In the genomic region with DNA sequence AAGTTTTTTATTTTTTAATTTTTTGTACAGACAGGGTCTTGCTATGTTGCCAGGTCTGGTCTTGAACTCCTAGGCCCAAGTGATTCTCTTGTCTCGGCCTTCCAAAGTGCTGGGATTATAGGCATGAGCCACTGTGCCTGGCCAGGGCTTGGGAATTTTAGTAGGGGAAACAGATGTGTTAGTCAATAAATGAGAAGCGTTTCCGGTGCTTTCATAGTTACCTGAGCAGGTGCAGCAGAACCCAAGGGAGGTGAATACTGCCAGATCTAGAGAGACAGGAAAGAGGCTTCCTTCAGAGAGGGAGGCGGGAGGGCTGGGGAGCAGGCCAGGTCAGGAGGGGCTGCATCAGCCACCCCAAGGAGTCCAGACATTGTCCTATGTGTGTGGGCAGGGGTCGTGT, we compare ENCODE assay signal across 1 cellular context.
TF ChIP-seq lines count a peak whose summit lies in the region.

No MANE protein-coding gene starts in this region.

TF ChIP-seq in K562, 482 proteins besides CTCF, POLR2A, EP300 and RAD21 (continued from another document):
- TF ChIP-seq, protein P1, sequence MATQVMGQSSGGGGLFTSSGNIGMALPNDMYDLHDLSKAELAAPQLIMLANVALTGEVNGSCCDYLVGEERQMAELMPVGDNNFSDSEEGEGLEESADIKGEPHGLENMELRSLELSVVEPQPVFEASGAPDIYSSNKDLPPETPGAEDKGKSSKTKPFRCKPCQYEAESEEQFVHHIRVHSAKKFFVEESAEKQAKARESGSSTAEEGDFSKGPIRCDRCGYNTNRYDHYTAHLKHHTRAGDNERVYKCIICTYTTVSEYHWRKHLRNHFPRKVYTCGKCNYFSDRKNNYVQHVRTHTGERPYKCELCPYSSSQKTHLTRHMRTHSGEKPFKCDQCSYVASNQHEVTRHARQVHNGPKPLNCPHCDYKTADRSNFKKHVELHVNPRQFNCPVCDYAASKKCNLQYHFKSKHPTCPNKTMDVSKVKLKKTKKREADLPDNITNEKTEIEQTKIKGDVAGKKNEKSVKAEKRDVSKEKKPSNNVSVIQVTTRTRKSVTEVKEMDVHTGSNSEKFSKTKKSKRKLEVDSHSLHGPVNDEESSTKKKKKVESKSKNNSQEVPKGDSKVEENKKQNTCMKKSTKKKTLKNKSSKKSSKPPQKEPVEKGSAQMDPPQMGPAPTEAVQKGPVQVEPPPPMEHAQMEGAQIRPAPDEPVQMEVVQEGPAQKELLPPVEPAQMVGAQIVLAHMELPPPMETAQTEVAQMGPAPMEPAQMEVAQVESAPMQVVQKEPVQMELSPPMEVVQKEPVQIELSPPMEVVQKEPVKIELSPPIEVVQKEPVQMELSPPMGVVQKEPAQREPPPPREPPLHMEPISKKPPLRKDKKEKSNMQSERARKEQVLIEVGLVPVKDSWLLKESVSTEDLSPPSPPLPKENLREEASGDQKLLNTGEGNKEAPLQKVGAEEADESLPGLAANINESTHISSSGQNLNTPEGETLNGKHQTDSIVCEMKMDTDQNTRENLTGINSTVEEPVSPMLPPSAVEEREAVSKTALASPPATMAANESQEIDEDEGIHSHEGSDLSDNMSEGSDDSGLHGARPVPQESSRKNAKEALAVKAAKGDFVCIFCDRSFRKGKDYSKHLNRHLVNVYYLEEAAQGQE (CRISPR knock-in tag; IDR thresholded peaks at IDR 0.05; ENCODE audit: low read depth) = no peak
- TF ChIP-seq NFXL1 (CRISPR knock-in tag; IDR thresholded peaks at IDR 0.05) = no peak
- TF ChIP-seq CEBPB (tag; IDR thresholded peaks at IDR 0.05) = no peak
- no peak for TF ChIP-seq ARID1B (IDR thresholded peaks at IDR 0.05)
- TF ChIP-seq CEBPZ (IDR thresholded peaks at IDR 0.05; ENCODE audit: borderline replicate concordance, low read depth, low read length) = no peak
- TF ChIP-seq, protein P2, sequence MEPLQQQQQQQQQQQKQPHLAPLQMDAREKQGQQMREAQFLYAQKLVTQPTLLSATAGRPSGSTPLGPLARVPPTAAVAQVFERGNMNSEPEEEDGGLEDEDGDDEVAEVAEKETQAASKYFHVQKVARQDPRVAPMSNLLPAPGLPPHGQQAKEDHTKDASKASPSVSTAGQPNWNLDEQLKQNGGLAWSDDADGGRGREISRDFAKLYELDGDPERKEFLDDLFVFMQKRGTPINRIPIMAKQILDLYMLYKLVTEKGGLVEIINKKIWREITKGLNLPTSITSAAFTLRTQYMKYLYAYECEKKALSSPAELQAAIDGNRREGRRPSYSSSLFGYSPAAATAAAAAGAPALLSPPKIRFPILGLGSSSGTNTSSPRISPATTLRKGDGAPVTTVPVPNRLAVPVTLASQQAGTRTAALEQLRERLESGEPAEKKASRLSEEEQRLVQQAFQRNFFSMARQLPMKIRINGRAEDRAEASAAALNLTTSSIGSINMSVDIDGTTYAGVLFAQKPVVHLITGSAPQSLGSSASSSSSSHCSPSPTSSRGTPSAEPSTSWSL (CRISPR knock-in tag; IDR thresholded peaks at IDR 0.05; ENCODE audit: borderline replicate concordance) = no peak
- TF ChIP-seq, protein P3, sequence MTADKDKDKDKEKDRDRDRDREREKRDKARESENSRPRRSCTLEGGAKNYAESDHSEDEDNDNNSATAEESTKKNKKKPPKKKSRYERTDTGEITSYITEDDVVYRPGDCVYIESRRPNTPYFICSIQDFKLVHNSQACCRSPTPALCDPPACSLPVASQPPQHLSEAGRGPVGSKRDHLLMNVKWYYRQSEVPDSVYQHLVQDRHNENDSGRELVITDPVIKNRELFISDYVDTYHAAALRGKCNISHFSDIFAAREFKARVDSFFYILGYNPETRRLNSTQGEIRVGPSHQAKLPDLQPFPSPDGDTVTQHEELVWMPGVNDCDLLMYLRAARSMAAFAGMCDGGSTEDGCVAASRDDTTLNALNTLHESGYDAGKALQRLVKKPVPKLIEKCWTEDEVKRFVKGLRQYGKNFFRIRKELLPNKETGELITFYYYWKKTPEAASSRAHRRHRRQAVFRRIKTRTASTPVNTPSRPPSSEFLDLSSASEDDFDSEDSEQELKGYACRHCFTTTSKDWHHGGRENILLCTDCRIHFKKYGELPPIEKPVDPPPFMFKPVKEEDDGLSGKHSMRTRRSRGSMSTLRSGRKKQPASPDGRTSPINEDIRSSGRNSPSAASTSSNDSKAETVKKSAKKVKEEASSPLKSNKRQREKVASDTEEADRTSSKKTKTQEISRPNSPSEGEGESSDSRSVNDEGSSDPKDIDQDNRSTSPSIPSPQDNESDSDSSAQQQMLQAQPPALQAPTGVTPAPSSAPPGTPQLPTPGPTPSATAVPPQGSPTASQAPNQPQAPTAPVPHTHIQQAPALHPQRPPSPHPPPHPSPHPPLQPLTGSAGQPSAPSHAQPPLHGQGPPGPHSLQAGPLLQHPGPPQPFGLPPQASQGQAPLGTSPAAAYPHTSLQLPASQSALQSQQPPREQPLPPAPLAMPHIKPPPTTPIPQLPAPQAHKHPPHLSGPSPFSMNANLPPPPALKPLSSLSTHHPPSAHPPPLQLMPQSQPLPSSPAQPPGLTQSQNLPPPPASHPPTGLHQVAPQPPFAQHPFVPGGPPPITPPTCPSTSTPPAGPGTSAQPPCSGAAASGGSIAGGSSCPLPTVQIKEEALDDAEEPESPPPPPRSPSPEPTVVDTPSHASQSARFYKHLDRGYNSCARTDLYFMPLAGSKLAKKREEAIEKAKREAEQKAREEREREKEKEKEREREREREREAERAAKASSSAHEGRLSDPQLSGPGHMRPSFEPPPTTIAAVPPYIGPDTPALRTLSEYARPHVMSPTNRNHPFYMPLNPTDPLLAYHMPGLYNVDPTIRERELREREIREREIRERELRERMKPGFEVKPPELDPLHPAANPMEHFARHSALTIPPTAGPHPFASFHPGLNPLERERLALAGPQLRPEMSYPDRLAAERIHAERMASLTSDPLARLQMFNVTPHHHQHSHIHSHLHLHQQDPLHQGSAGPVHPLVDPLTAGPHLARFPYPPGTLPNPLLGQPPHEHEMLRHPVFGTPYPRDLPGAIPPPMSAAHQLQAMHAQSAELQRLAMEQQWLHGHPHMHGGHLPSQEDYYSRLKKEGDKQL (CRISPR knock-in tag; IDR thresholded peaks at IDR 0.05; ENCODE audit: borderline replicate concordance) = no peak
- no peak for TF ChIP-seq HBP1 (CRISPR knock-in tag; IDR thresholded peaks at IDR 0.05)
- TF ChIP-seq MEF2D (tag; conservative IDR thresholded peaks at IDR 0.05; ENCODE audit: low read depth) = no peak
- no peak for TF ChIP-seq FOXM1 (IDR thresholded peaks at IDR 0.05; ENCODE audit: low read depth)
- no peak for TF ChIP-seq FOXM1 (CRISPR knock-in tag; IDR thresholded peaks at IDR 0.05; ENCODE audit: low read depth)
- no peak for TF ChIP-seq ZNF830 (CRISPR knock-in tag; IDR thresholded peaks at IDR 0.05)
- TF ChIP-seq, protein P4, sequence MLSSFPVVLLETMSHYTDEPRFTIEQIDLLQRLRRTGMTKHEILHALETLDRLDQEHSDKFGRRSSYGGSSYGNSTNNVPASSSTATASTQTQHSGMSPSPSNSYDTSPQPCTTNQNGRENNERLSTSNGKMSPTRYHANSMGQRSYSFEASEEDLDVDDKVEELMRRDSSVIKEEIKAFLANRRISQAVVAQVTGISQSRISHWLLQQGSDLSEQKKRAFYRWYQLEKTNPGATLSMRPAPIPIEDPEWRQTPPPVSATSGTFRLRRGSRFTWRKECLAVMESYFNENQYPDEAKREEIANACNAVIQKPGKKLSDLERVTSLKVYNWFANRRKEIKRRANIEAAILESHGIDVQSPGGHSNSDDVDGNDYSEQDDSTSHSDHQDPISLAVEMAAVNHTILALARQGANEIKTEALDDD (IDR thresholded peaks at IDR 0.05) = no peak
- no peak for TF ChIP-seq RFX5 (IDR thresholded peaks at IDR 0.05; ENCODE audit: low read depth, low read length)
- TF ChIP-seq FOXJ2 (tag; IDR thresholded peaks at IDR 0.05) = no peak
- TF ChIP-seq SREBF1 (IDR thresholded peaks at IDR 0.05; ENCODE audit: borderline replicate concordance, low read depth, low read length) = no peak
